In genomic region chr15:88894348-88894818, GRCh38 we compare ENCODE assay signal across 8 cellular contexts. TPM values are rescaled to one million over a fixed set of nuclear protein-coding genes. Genes with fewer than 3 reads are reported as not detected.
DNase-seq lines count a peak whose midpoint lies in the region; ATAC-seq, FAIRE-seq and TF ChIP-seq lines count a peak whose summit lies in the region.

No MANE protein-coding gene starts in this region.

- no peak overlapping the region for H3K27ac Mint-ChIP-seq in astrocyte (ENCODE audit: unreplicated experiment)

- peak overlapping the region; percentile 95 for H3K4me2 ChIP-seq in astrocyte (ENCODE audit: low read length)

- peaks cover 32% of the 10 kb centered on the region for H3K4me1 ChIP-seq in astrocyte (ENCODE audit: insufficient read depth, low read length)

- H3K27me3 Mint-ChIP-seq in astrocyte (ENCODE audit: low read depth, unreplicated experiment) = peaks cover 14% of the 10 kb centered on the region

- peak overlapping the region; percentile 61 for H3K4me3 ChIP-seq in astrocyte (ENCODE audit: insufficient read depth, low read depth, low read length)

- TF ChIP-seq CTCF in GM12873 (IDR thresholded peaks at IDR 0.05; ENCODE audit: insufficient read depth, low read depth, low read length, missing control alignments) (peak; percentile 89), astrocyte (IDR thresholded peaks at IDR 0.05; ENCODE audit: insufficient read depth, low read depth, low read length) (peak; percentile 54)

- H3K27ac ChIP-seq in astrocyte (ENCODE audit: low read depth, low read length) = no peak overlapping the region

- H3K4me3 Mint-ChIP-seq in astrocyte (ENCODE audit: unreplicated experiment) = peak overlapping the region; percentile 27

- no peaks in the 10 kb centered on the region for H3K79me2 ChIP-seq in astrocyte (ENCODE audit: insufficient read depth, low read length)

- FAIRE-seq in astrocyte (lab: Jason Lieb, UNC) = peak; percentile 23

- H3K9me3 ChIP-seq in astrocyte (ENCODE audit: insufficient read depth, low read depth, low read length) = no peaks in the 10 kb centered on the region

- peak overlapping the region; percentile 2 for H2AFZ ChIP-seq in astrocyte (ENCODE audit: low read depth, low read length)

- peaks cover 23% of the 10 kb centered on the region for H4K20me1 ChIP-seq in astrocyte (ENCODE audit: insufficient read depth, low read length)

- ATAC-seq in HG03159 (IDR thresholded peaks at IDR 0.05; ENCODE audit: unreplicated experiment) (peak; percentile 55), HG02981 (IDR thresholded peaks at IDR 0.05; ENCODE audit: unreplicated experiment) (no peak)

- H3K27me3 ChIP-seq in astrocyte (ENCODE audit: insufficient read depth, low read length) = no peaks in the 10 kb centered on the region

- H3K36me3 ChIP-seq in astrocyte (ENCODE audit: insufficient read depth, low read length) = no peaks in the 10 kb centered on the region

- H3K9ac ChIP-seq in astrocyte (ENCODE audit: low read length) = peak overlapping the region; percentile 80

- peaks cover 17% of the 10 kb centered on the region for H3K4me1 Mint-ChIP-seq in astrocyte (ENCODE audit: low read depth, unreplicated experiment)

- H3K36me3 Mint-ChIP-seq in astrocyte (ENCODE audit: low read depth, unreplicated experiment) = peaks cover 7% of the 10 kb centered on the region

- DNase-seq in T-helper 1 cell (peak; percentile 62 to 88 (median 78)), astrocyte (ENCODE audit: low read depth) (no peak), islet precursor cell (peak; percentile 91), NCI-H2196 treated with DMSO at 0.1 percent for 48 hours (lab: John Stamatoyannopoulos, UW; ENCODE audit: unreplicated experiment) (no peak)
- DNase-seq in stimulated activated CD4-positive, alpha-beta T cell treated with anti-CD3 and anti-CD28 coated beads, Interleukin-4, amount 100 ng/mL, for 48 hours (ENCODE audit: low read depth in 2 of 2) = peak; percentile 83 to 87

- H3K9me3 Mint-ChIP-seq in astrocyte (ENCODE audit: unreplicated experiment) = no peaks in the 10 kb centered on the region

RNA-seq across cellular contexts. Expression of gene HAPLN3, which starts 1.0 kb away (rescaled TPM):
- 6.8 and 8.2 TPM in 2 replicates for total RNA-seq in astrocyte

RNA-seq across cellular contexts. Expression of gene MFGE8, which starts 18.8 kb away (rescaled TPM):
- total RNA-seq in astrocyte = 276 and 302 TPM in 2 replicates

Comparison
In these comparisons a context has a peak if more than half of its experiments do, and no peak if none do; other contexts are left out.
1. DNase-seq: peak in T-helper 1 cell (5 of 5), islet precursor cell (single experiment) and stimulated activated CD4-positive, alpha-beta T cell treated with anti-CD3 and anti-CD28 coated beads, Interleukin-4, amount 100 ng/mL, for 48 hours (2 of 2); none in astrocyte (single experiment) and NCI-H2196 treated with DMSO at 0.1 percent for 48 hours (single experiment).